ENCODE assay signal across 8 cellular contexts in genomic region chr17:51166987-51167931, GRCh38. TPM values are rescaled to one million over a fixed set of nuclear protein-coding genes. Genes with fewer than 3 reads are reported as not detected.
DNase-seq lines count a peak whose midpoint lies in the region; ATAC-seq and TF ChIP-seq lines count a peak whose summit lies in the region.

No MANE protein-coding gene starts in this region.

- TF ChIP-seq CTCF in Peyer's patch (IDR thresholded peaks at IDR 0.05) (peak; percentile 43 to 69 (median 62)), foreskin keratinocyte (conservative IDR thresholded peaks at IDR 0.05) (peak; percentile 74), omental fat pad (IDR thresholded peaks at IDR 0.05) (no peak)

- CTCF ChIA-PET in CD8-positive, alpha-beta memory T cell (lab: Charles Lee): interaction anchor here (0.8 to 1.0 kb wide), 2 partner anchors 11 to 14 kb away, joined by 3 read pairs; partner anchors contain the start of gene NME1

- peaks cover 14 to 34% (median 25%) of the 10 kb centered on the region in 3 donors for H3K4me1 Mint-ChIP-seq in CD8-positive, alpha-beta memory T cell

- POLR2A ChIA-PET in CD8-positive, alpha-beta memory T cell (lab: Charles Lee): interaction anchor here (1.1 to 1.5 kb wide), 3 partner anchors 14 to 301 kb away, joined by 3 to 14 read pairs (median 4); partner anchors contain the start of genes NME1, SPAG9 and TOB1

- peak overlapping the region; percentile 51 for H3K4me3 ChIP-seq in CD8-positive, alpha-beta memory T cell (ENCODE audit: low read length)
- H3K4me3 ChIP-seq in Peyer's patch: peak overlapping the region; percentile 82 to 95 (median 90)
- peak overlapping the region; percentile 78 for H3K4me3 ChIP-seq in thymus (ENCODE audit: low read length)

- no peak for TF ChIP-seq POLR2A in Peyer's patch (IDR thresholded peaks at IDR 0.05)

- ATAC-seq in GM19452 (IDR thresholded peaks at IDR 0.05; ENCODE audit: unreplicated experiment): peak; percentile 44
- ATAC-seq in HG03571 (IDR thresholded peaks at IDR 0.05; ENCODE audit: unreplicated experiment): peak; percentile 43
- peak; percentile 62 for ATAC-seq in foreskin keratinocyte
- ATAC-seq in omental fat pad (ENCODE audit: low FRiP score): peak; percentile 62

- peak overlapping the region; percentile 55 for H3K27ac ChIP-seq in CD8-positive, alpha-beta memory T cell (ENCODE audit: low read depth, low read length)
- H3K27ac ChIP-seq in Peyer's patch: peak overlapping the region; percentile 92 to 99 (median 95)
- peak overlapping the region; percentile 87 for H3K27ac ChIP-seq in foreskin keratinocyte
- peak overlapping the region; percentile 52 for H3K27ac ChIP-seq in thymus (ENCODE audit: low read depth)

- H3K27me3 ChIP-seq in CD8-positive, alpha-beta memory T cell (ENCODE audit: insufficient read depth, low read length, poor library complexity, severe bottlenecking): no peaks in the 10 kb centered on the region
- no peaks in the 10 kb centered on the region for H3K27me3 ChIP-seq in Peyer's patch
- no peaks in the 10 kb centered on the region for H3K27me3 ChIP-seq in foreskin keratinocyte
- no peaks in the 10 kb centered on the region for H3K27me3 ChIP-seq in thymus (ENCODE audit: control insufficient read depth, insufficient read depth)

- H3K4me1 ChIP-seq in CD8-positive, alpha-beta memory T cell (ENCODE audit: insufficient read depth, low read length): peaks cover 9% of the 10 kb centered on the region
- H3K4me1 ChIP-seq in Peyer's patch (peaks cover 0 to 23% (median 9%) of the 10 kb centered on the region in 4 donors), foreskin keratinocyte (peaks cover 17% of the 10 kb centered on the region), thymus (ENCODE audit: control insufficient read depth, insufficient read depth, low read length) (no peaks in the 10 kb centered on the region)

- H3K27ac Mint-ChIP-seq in CD8-positive, alpha-beta memory T cell: peak overlapping the region; percentile 12 to 95 (median 84)

- H3K9me3 ChIP-seq in CD8-positive, alpha-beta memory T cell (ENCODE audit: low read length): no peaks in the 10 kb centered on the region
- H3K9me3 ChIP-seq in Peyer's patch: no peaks in the 10 kb centered on the region
- no peaks in the 10 kb centered on the region for H3K9me3 ChIP-seq in thymus (ENCODE audit: control insufficient read depth)

- H3K27me3 Mint-ChIP-seq in CD8-positive, alpha-beta memory T cell: no peaks in the 10 kb centered on the region

- H3K4me3 Mint-ChIP-seq in CD8-positive, alpha-beta memory T cell: peak overlapping the region; percentile 73 to 94 (median 83)

- H3K36me3 Mint-ChIP-seq in CD8-positive, alpha-beta memory T cell: peaks cover 0 to 46% (median 12%) of the 10 kb centered on the region in 3 donors

- no peaks in the 10 kb centered on the region for H3K9me3 Mint-ChIP-seq in CD8-positive, alpha-beta memory T cell

- DNase-seq in CD8-positive, alpha-beta memory T cell: peak; percentile 55 to 70 (median 58)
- peak; percentile 54 to 80 (median 72) for DNase-seq in Peyer's patch
- peak; percentile 17 to 50 for DNase-seq in activated T-helper 1 cell treated with anti-CD3 and anti-CD28 coated beads, Interleukin-2, amount 50 U/mL, for 16 hours (ENCODE audit: low read depth in 1 of 2, low spot score in 1 of 2)
- DNase-seq in foreskin keratinocyte: peak in 1 of 2 donors; percentile 11
- no peak for DNase-seq in omental fat pad (ENCODE audit: low spot score)

- H3K36me3 ChIP-seq in CD8-positive, alpha-beta memory T cell (ENCODE audit: insufficient read depth, low read length): peaks cover 14% of the 10 kb centered on the region
- H3K36me3 ChIP-seq in Peyer's patch (peaks cover 0 to 15% (median 0%) of the 10 kb centered on the region in 3 donors), thymus (ENCODE audit: control insufficient read depth, insufficient read depth) (peaks cover 5% of the 10 kb centered on the region)

- 17% methylated on average over 42 of the region's 42 CpGs for WGBS in thymus

RNA-seq across cellular contexts. Expression of gene NME2, which starts 1.0 kb away (rescaled TPM):
- total RNA-seq in CD8-positive, alpha-beta memory T cell: 100 to 1,000 TPM; 926 to 930 TPM
- 286 TPM for polyA plus RNA-seq in CD8-positive, alpha-beta memory T cell
- total RNA-seq in Peyer's patch: 100 to 1,000 TPM; 143 to 276 (median 160) TPM
- total RNA-seq in foreskin keratinocyte: 1,137 TPM in 2 replicates
- polyA plus RNA-seq in foreskin keratinocyte: 1,484 and 1,519 TPM in 2 replicates
- 100 to 1,000 TPM; 440 to 570 (median 469) TPM for total RNA-seq in omental fat pad
- 382 TPM for polyA plus RNA-seq in thymus

RNA-seq across cellular contexts. Expression of gene NME1, which starts 13.9 kb away (rescaled TPM):
- 100 to 1,000 TPM; 401 to 404 TPM for total RNA-seq in CD8-positive, alpha-beta memory T cell
- polyA plus RNA-seq in CD8-positive, alpha-beta memory T cell: 61.2 TPM
- total RNA-seq in Peyer's patch: 10 to 100 TPM in 2 of 4 donors, 1 to 10 TPM in 2; 6.3 to 37.1 (median 12.0) TPM
- 326 and 368 TPM in 2 replicates for total RNA-seq in foreskin keratinocyte
- 458 and 507 TPM in 2 replicates for polyA plus RNA-seq in foreskin keratinocyte
- 10 to 100 TPM; 24.1 to 95.2 (median 77.1) TPM for total RNA-seq in omental fat pad
- 58.5 TPM for polyA plus RNA-seq in thymus

RNA-seq across cellular contexts. Expression of gene SPAG9, which starts 46.6 kb away (rescaled TPM):
- 10 to 100 TPM; 40.6 to 43.0 TPM for total RNA-seq in CD8-positive, alpha-beta memory T cell
- 10.5 TPM for polyA plus RNA-seq in CD8-positive, alpha-beta memory T cell
- total RNA-seq in Peyer's patch (100 to 1,000 TPM; 104 to 149 (median 132) TPM), foreskin keratinocyte (56.6 and 57.2 TPM in 2 replicates), omental fat pad (100 to 1,000 TPM; 117 to 197 (median 138) TPM)
- polyA plus RNA-seq in foreskin keratinocyte (10.5 and 12.6 TPM in 2 replicates), thymus (35.6 TPM)

Comparison
In these comparisons a context has a peak if more than half of its experiments do, and no peak if none do; other contexts are left out.
1. CTCF ChIP-seq: peak in Peyer's patch (6 of 6) and foreskin keratinocyte (single experiment); none in omental fat pad (0 of 3).
2. Peak in every context shown above with its lines, with median percentiles within 50 percentile points of each other: H3K27ac ChIP-seq, H3K4me3 ChIP-seq and ATAC-seq.